In the genomic region with DNA sequence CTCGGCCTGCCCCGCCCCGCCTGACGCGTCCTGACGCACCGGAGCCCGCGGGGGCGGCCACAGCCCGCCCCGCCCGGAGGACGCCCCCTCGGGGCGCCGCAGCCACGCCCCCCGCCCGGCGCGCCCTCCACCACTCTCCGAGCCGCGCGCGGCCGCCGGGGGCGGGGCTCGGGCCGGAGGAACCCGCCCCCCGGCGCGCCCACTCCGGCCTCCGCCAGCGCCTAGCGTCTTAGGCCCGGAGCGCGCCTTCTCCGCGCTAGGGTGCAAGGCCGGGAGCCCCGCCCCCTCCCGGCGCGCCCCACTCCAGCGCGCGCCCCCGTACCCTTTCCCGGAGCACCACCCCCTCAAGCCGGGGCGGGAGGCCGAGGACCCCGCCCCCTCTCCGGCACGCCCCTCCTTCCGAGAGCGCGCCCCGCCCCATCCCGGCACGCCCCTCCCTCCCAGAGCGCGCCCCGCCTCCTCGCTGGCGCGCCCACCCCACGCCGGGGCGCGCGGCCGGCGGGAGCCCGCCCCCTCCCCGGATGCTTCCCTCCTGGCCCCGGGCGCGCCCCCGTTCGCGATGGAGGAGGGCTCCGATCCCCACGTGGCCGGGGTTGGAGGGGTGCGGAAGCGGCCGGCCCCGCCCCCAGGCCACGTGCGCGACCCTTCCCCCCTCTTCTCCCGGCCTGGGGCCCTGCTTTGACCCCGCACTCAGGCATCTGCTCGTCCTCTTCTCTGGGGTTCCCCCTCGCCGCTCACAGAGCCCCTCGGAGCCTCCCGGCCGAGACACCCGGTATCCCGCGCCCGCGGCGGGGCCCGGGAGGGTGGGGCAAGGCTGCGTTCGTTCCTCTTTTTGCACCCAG, we compare ENCODE assay signal across 8 cellular contexts. TPM values are rescaled to one million over a fixed set of nuclear protein-coding genes. Genes with fewer than 3 reads are reported as not detected.
DNase-seq lines count a peak whose midpoint lies in the region; ATAC-seq and TF ChIP-seq lines count a peak whose summit lies in the region.

No MANE protein-coding gene starts in this region.

- H3K36me3 Mint-ChIP-seq in CD8-positive, alpha-beta memory T cell: peaks cover 0 to 7% (median 0%) of the 10 kb centered on the region in 3 donors
- no peaks in the 10 kb centered on the region for H3K36me3 Mint-ChIP-seq in endodermal cell (ENCODE audit: low read depth)

- no peaks in the 10 kb centered on the region for H3K9me3 ChIP-seq in CD8-positive, alpha-beta memory T cell (ENCODE audit: low read length)
- H3K9me3 ChIP-seq in endodermal cell (ENCODE audit: control insufficient read depth, low read length): no peaks in the 10 kb centered on the region

- H3K27me3 ChIP-seq in CD8-positive, alpha-beta memory T cell (ENCODE audit: insufficient read depth, low read length, poor library complexity, severe bottlenecking): no peaks in the 10 kb centered on the region
- H3K27me3 ChIP-seq in endodermal cell (ENCODE audit: control insufficient read depth, insufficient read depth, low read length, poor library complexity, severe bottlenecking): no peaks in the 10 kb centered on the region

- peak overlapping the region; percentile 79 for H3K27ac ChIP-seq in CD8-positive, alpha-beta memory T cell (ENCODE audit: low read depth, low read length)
- H3K27ac ChIP-seq in endodermal cell (ENCODE audit: low read depth, low read length): peak overlapping the region; percentile 73

- H3K4me1 Mint-ChIP-seq in CD8-positive, alpha-beta memory T cell: peaks cover 17 to 52% (median 26%) of the 10 kb centered on the region in 3 donors
- peaks cover 17% of the 10 kb centered on the region for H3K4me1 Mint-ChIP-seq in endodermal cell

- peak overlapping the region; percentile 80 for H3K9ac ChIP-seq in endodermal cell (ENCODE audit: extremely low read depth, low read length, poor library complexity, severe bottlenecking)

- POLR2A ChIA-PET in CD8-positive, alpha-beta memory T cell (lab: Charles Lee): interaction anchor here (0.7 to 2.0 kb wide), 6 partner anchors 7 to 42 kb away, joined by 3 to 14 read pairs (median 6); a partner anchor contains a TSS

- peak overlapping the region in 5 of 8 donors; percentile 40 to 85 (median 64) for H3K27ac Mint-ChIP-seq in CD8-positive, alpha-beta memory T cell
- H3K27ac Mint-ChIP-seq in endodermal cell: peak overlapping the region; percentile 58

- H3K27me3 Mint-ChIP-seq in CD8-positive, alpha-beta memory T cell: peaks cover 0 to 4% of the 10 kb centered on the region in 2 donors
- peaks cover 7% of the 10 kb centered on the region for H3K27me3 Mint-ChIP-seq in endodermal cell (ENCODE audit: insufficient read depth)

- H3K4me3 Mint-ChIP-seq in CD8-positive, alpha-beta memory T cell: peak overlapping the region; percentile 66 to 92 (median 76)
- peak overlapping the region; percentile 61 for H3K4me3 Mint-ChIP-seq in endodermal cell

- peaks cover 30% of the 10 kb centered on the region for H3K4me1 ChIP-seq in CD8-positive, alpha-beta memory T cell (ENCODE audit: insufficient read depth, low read length)
- H3K4me1 ChIP-seq in endodermal cell (ENCODE audit: control insufficient read depth, insufficient read depth, low read length): peaks cover 8% of the 10 kb centered on the region

- ATAC-seq in GM19467 (IDR thresholded peaks at IDR 0.05; ENCODE audit: unreplicated experiment): peak; percentile 62

- WGBS in endodermal cell (ENCODE audit: insufficient coverage in 1 of 2, insufficient read length in 1 of 2), 2 experiments: 0% methylated on average over 14 to 115 of the region's 115 CpGs

- no peak for TF ChIP-seq CTCF in endodermal cell (conservative IDR thresholded peaks at IDR 0.05)

- no peaks in the 10 kb centered on the region for H3K9me3 Mint-ChIP-seq in CD8-positive, alpha-beta memory T cell
- no peaks in the 10 kb centered on the region for H3K9me3 Mint-ChIP-seq in endodermal cell

- H3K36me3 ChIP-seq in CD8-positive, alpha-beta memory T cell (ENCODE audit: insufficient read depth, low read length): no peaks in the 10 kb centered on the region
- no peaks in the 10 kb centered on the region for H3K36me3 ChIP-seq in endodermal cell (ENCODE audit: control insufficient read depth, insufficient read depth, low read length)

- H3K4me3 ChIP-seq in CD8-positive, alpha-beta memory T cell (ENCODE audit: low read length): peak overlapping the region; percentile 66
- H3K4me3 ChIP-seq in endodermal cell (ENCODE audit: low read length): peak overlapping the region; percentile 81

- peak; percentile 89 to 94 (median 93) for DNase-seq in CD8-positive, alpha-beta memory T cell
- peak; percentile 55 for DNase-seq in HS-27A (ENCODE audit: low read depth)
- DNase-seq in NOMO-1 treated with DMSO at 0.1 percent for 48 hours (lab: John Stamatoyannopoulos, UW; ENCODE audit: unreplicated experiment): peak; percentile 89
- peak; percentile 81 for DNase-seq in activated CD8-positive, alpha-beta memory T cell treated with anti-CD3 and anti-CD28 coated beads, Interleukin-2, amount 50 U/mL, for 1 hour (ENCODE audit: extremely low read depth)
- peak; percentile 97 for DNase-seq in endodermal cell
- DNase-seq in midbrain (lab: John Stamatoyannopoulos, UW): peak; percentile 92
- peak; percentile 89 to 91 for DNase-seq in stimulated activated CD8-positive, alpha-beta memory T cell treated with anti-CD3 and anti-CD28 coated beads, Interleukin-15, amount 100 ng/mL, for 4 hours (ENCODE audit: low read depth in 2 of 2)

- CTCF ChIA-PET in CD8-positive, alpha-beta memory T cell (lab: Charles Lee): interaction anchor here (1.0 to 2.7 kb wide), 13 partner anchors 9 to 83 kb away, joined by 3 to 10 read pairs (median 4); a partner anchor contains a TSS

RNA-seq across cellular contexts. Expression of a gene that starts 0.5 kb away (rescaled TPM):
- total RNA-seq in CD8-positive, alpha-beta memory T cell: 10 to 100 TPM; 42.8 to 43.1 TPM
- polyA plus RNA-seq in CD8-positive, alpha-beta memory T cell: 0.92 TPM
- 10 to 100 TPM; 39.0 to 42.9 TPM for total RNA-seq in endodermal cell
- 19.2 TPM for polyA plus RNA-seq in endodermal cell (2013, experiment 1 of 2)
- 17.1 TPM for polyA plus RNA-seq in endodermal cell (2013, experiment 2 of 2)

RNA-seq across cellular contexts. Expression of a gene that starts 15.6 kb away (rescaled TPM):
- 10 to 100 TPM; 61.0 to 63.7 TPM for total RNA-seq in CD8-positive, alpha-beta memory T cell
- 8.7 TPM for polyA plus RNA-seq in CD8-positive, alpha-beta memory T cell
- total RNA-seq in endodermal cell: 10 to 100 TPM; 51.6 to 56.4 TPM
- 26.5 TPM for polyA plus RNA-seq in endodermal cell (2013, experiment 1 of 2)
- polyA plus RNA-seq in endodermal cell (2013, experiment 2 of 2): 26.7 TPM

RNA-seq across cellular contexts. Expression of a gene that starts 21.4 kb away (rescaled TPM):
- total RNA-seq in CD8-positive, alpha-beta memory T cell: 100 to 1,000 TPM; 105 to 114 TPM
- 252 TPM for polyA plus RNA-seq in CD8-positive, alpha-beta memory T cell
- total RNA-seq in endodermal cell: 10 to 100 TPM; 50.6 to 52.9 TPM
- polyA plus RNA-seq in endodermal cell (2013, experiment 1 of 2): 45.1 TPM
- 45.7 TPM for polyA plus RNA-seq in endodermal cell (2013, experiment 2 of 2)

RNA-seq across cellular contexts. Expression of a gene that starts 41.3 kb away (rescaled TPM):
- 1 to 10 TPM; 6.3 to 6.6 TPM for total RNA-seq in CD8-positive, alpha-beta memory T cell
- polyA plus RNA-seq in CD8-positive, alpha-beta memory T cell: 4.6 TPM
- total RNA-seq in endodermal cell: 10 to 100 TPM in 1 of 2 donors, 1 to 10 TPM in 1; 9.9 to 13.8 TPM
- 4.5 TPM for polyA plus RNA-seq in endodermal cell (2013, experiment 1 of 2)
- polyA plus RNA-seq in endodermal cell (2013, experiment 2 of 2): 3.1 TPM

RNA-seq across cellular contexts. Expression of a gene that starts 41.3 kb away (rescaled TPM):
- total RNA-seq in CD8-positive, alpha-beta memory T cell: 10 to 100 TPM; 38.6 to 40.6 TPM
- polyA plus RNA-seq in CD8-positive, alpha-beta memory T cell: 16.3 TPM
- total RNA-seq in endodermal cell: 10 to 100 TPM; 69.6 to 75.3 TPM
- 46.5 TPM for polyA plus RNA-seq in endodermal cell (2013, experiment 1 of 2)
- 42.9 TPM for polyA plus RNA-seq in endodermal cell (2013, experiment 2 of 2)

Comparison
In these comparisons a context has a peak if more than half of its experiments do, and no peak if none do; other contexts are left out.
1. Peak in every context shown above with its lines: DNase-seq, ATAC-seq, H3K4me3 ChIP-seq and H3K27ac ChIP-seq.